Comparison of ENCODE assay signal across 8 cellular contexts in genomic region chr2:165952600-165953210, GRCh38. TPM values are rescaled to one million over a fixed set of nuclear protein-coding genes. Genes with fewer than 3 reads are reported as not detected.
DNase-seq lines count a peak whose midpoint lies in the region; ATAC-seq and TF ChIP-seq lines count a peak whose summit lies in the region.

No MANE protein-coding gene starts in this region.

- H3K4me3 ChIP-seq in RWPE2 (ENCODE audit: severe bottlenecking) (peak overlapping the region; percentile 53), iPS-18a (ENCODE audit: low read length) (peak overlapping the region; percentile 85), transverse colon (peak overlapping the region; percentile 47 to 91 (median 80))

- H3K9me3 ChIP-seq in RWPE2 (ENCODE audit: severe bottlenecking) = no peaks in the 10 kb centered on the region
- H3K9me3 ChIP-seq in iPS-18a (ENCODE audit: control insufficient read depth, low read depth, low read length) = no peaks in the 10 kb centered on the region
- no peaks in the 10 kb centered on the region for H3K9me3 ChIP-seq in transverse colon

- H3K9ac ChIP-seq in iPS-18a (ENCODE audit: low read length) = peak overlapping the region; percentile 78

- H3K27me3 ChIP-seq in RWPE2 (ENCODE audit: insufficient read depth, poor library complexity, severe bottlenecking) = no peaks in the 10 kb centered on the region
- H3K27me3 ChIP-seq in iPS-18a (ENCODE audit: control insufficient read depth, insufficient read depth, low read length) = no peaks in the 10 kb centered on the region
- H3K27me3 ChIP-seq in transverse colon = no peaks in the 10 kb centered on the region

- TF ChIP-seq CTCF in RWPE2 (IDR thresholded peaks at IDR 0.05; ENCODE audit: poor library complexity, severe bottlenecking) (no peak), transverse colon (IDR thresholded peaks at IDR 0.05) (no peak)

- no peak for TF ChIP-seq EP300 in transverse colon (IDR thresholded peaks at IDR 0.05; ENCODE audit: low read depth)

- TF ChIP-seq POLR2A in transverse colon (IDR thresholded peaks at IDR 0.05) = no peak

- H3K36me3 ChIP-seq in RWPE2 (ENCODE audit: low read depth) (peaks cover 17% of the 10 kb centered on the region), iPS-18a (ENCODE audit: control insufficient read depth, low read depth, low read length) (peaks cover 9% of the 10 kb centered on the region), transverse colon (peaks cover 0 to 9% (median 0%) of the 10 kb centered on the region in 4 donors)

- intact Hi-C loops in transverse colon (cut with DNase I; ENCODE audit: low total_unique reads) = loop anchor here (5.0 kb wide), 1 partner anchor 175 kb away; the partner anchor contains the start of gene SCN1A

- H3K27ac ChIP-seq in RWPE2 (ENCODE audit: poor library complexity, severe bottlenecking) = peak overlapping the region; percentile 69
- no peak overlapping the region for H3K27ac ChIP-seq in iPS-18a (ENCODE audit: low read length)
- peak overlapping the region; percentile 90 to 96 (median 92) for H3K27ac ChIP-seq in transverse colon

- ATAC-seq in GM18868 (IDR thresholded peaks at IDR 0.05; ENCODE audit: unreplicated experiment) (peak; percentile 6), RWPE2 (ENCODE audit: low read depth) (0 out of 3 replicates have a peak, but pooled peaks have one; percentile 1), HG02884 (IDR thresholded peaks at IDR 0.05; ENCODE audit: unreplicated experiment) (no peak)

- DNase-seq in A172 (ENCODE audit: low spot score) = peak; percentile 24
- no peak for DNase-seq in RWPE2 (ENCODE audit: low spot score)
- DNase-seq in transverse colon = no peak
- DNase-seq in GM03348 (ENCODE audit: low spot score) = no peak
- no peak for DNase-seq in activated effector memory CD4-positive, alpha-beta T cell treated with Interleukin-2 at 50 U/mL for 16 hours

- 8 to 16% methylated on average over 4 of the region's 4 CpGs for WGBS in transverse colon (ENCODE audit: low coverage in 1 of 2), 2 donors

- H3K4me1 ChIP-seq in RWPE2 (ENCODE audit: insufficient read depth, poor library complexity, severe bottlenecking) = peaks cover 14% of the 10 kb centered on the region
- peaks cover 12% of the 10 kb centered on the region for H3K4me1 ChIP-seq in iPS-18a (ENCODE audit: control insufficient read depth, low read depth, low read length)
- H3K4me1 ChIP-seq in transverse colon = peaks cover 7 to 28% (median 16%) of the 10 kb centered on the region in 4 donors

- in situ Hi-C loops in transverse colon (cut with MboI; ENCODE audit: low pct_ligation_motif_present in 1 of 4, low pct_unique_long_range_greater_than_20kb in 1 of 4, low sequenced_read_pairs in 3 of 4) = no loop called here

RNA-seq across cellular contexts. Expression of gene TTC21B, which starts 0.9 kb away (rescaled TPM):
- 20.2 and 24.2 TPM in 2 replicates for total RNA-seq in A172 (2014; rRNA removed; shearing (Covaris generic))
- total RNA-seq in transverse colon = 10 to 100 TPM; 11.9 to 33.8 (median 23.0) TPM
